ENCODE assay signal across 9 cellular contexts in the genomic region with DNA sequence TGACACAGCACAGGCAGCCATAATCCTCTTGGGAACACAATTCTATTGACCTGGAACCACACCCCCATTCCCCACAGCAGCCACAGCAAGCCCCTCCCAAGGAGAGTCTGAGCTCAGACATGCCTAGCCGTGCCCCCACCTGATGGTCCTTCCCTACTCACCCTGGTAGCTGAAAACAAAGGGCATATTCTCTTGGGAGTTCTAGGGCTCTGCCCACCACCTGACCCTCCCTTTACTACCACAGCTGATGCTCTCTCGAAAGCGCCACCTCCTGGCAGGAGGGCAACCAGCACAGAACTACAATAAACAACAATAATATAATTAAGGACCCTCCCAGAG.
A peak's percentile ranks its signal among the peaks of the same experiment; 100 is the strongest.
DNase-seq lines count a peak whose midpoint lies in the region; ATAC-seq, FAIRE-seq and TF ChIP-seq lines count a peak whose summit lies in the region.
"Had no signal": no experiment of that assay in that cellular context is flagged by ENCODE, and none has a peak within 500 bp of the region (broad histone marks: within the 10 kb centered on the region; RNA-seq: fewer than 3 reads in every experiment).

No MANE protein-coding gene starts in this region.

- H3K9me3 ChIP-seq in HUES48 (ENCODE audit: control insufficient read depth, insufficient read depth, low read length): no peaks in the 10 kb centered on the region

- TF ChIP-seq CTCF in D721Med (IDR thresholded peaks at IDR 0.05; ENCODE audit: insufficient read depth, missing control alignments): peak; percentile 2
- peak; percentile 61 for TF ChIP-seq CTCF in glutamatergic neuron (IDR thresholded peaks at IDR 0.05; ENCODE audit: partially characterized antibody, unreplicated experiment)

- in situ Hi-C loops in G401 (cut with HindIII; ENCODE audit: low sequenced_read_pairs): no loop called here

- H3K4me1 ChIP-seq in HUES48 (ENCODE audit: control insufficient read depth, insufficient read depth, low read length): no peaks in the 10 kb centered on the region

- ATAC-seq in GM18861 (IDR thresholded peaks at IDR 0.05; ENCODE audit: unreplicated experiment): no peak

- peak overlapping the region; percentile 65 for H3K27ac ChIP-seq in HUES48 (ENCODE audit: low read depth, low read length)

- H3K4me1 Mint-ChIP-seq in glutamatergic neuron (ENCODE audit: low read depth, unreplicated experiment): peaks cover 6% of the 10 kb centered on the region
- H3K4me1 Mint-ChIP-seq: activated naive CD4-positive, alpha-beta T cell treated with anti-CD3 and anti-CD28 coated beads, Interleukin-2, amount 50 U/mL, for 24 hours had no signal

- H3K27ac Mint-ChIP-seq in glutamatergic neuron (ENCODE audit: unreplicated experiment): peak overlapping the region; percentile 62
- H3K27ac Mint-ChIP-seq: activated naive CD4-positive, alpha-beta T cell treated with anti-CD3 and anti-CD28 coated beads, Interleukin-2, amount 50 U/mL, for 24 hours had no signal

- H3K4me3 Mint-ChIP-seq in glutamatergic neuron (ENCODE audit: unreplicated experiment): no peak overlapping the region
- H3K4me3 Mint-ChIP-seq: activated naive CD4-positive, alpha-beta T cell treated with anti-CD3 and anti-CD28 coated beads, Interleukin-2, amount 50 U/mL, for 24 hours had no signal

- no peak for DNase-seq in D721Med (ENCODE audit: insufficient read length, low spot score)
- DNase-seq in RPMI7951 (ENCODE audit: low read depth): peak; percentile 16
- peak; percentile 67 for DNase-seq in glutamatergic neuron
- DNase-seq in activated CD4-positive, CD25-positive, alpha-beta regulatory T cell treated with anti-CD3 and anti-CD28 coated beads, Interleukin-2, amount 50 U/mL, for 72 hours: no peak
- DNase-seq in NCI-H1694 (lab: John Stamatoyannopoulos, UW): no peak
- DNase-seq in G401 (ENCODE audit: low spot score): no peak

- H3K27me3 Mint-ChIP-seq in glutamatergic neuron (ENCODE audit: unreplicated experiment): peaks cover 2% of the 10 kb centered on the region

- peak overlapping the region; percentile 6; the same call in 1 of the 2 replicates for H3K9ac ChIP-seq in HUES48 (ENCODE audit: low read depth, low read length)

- no peak for FAIRE-seq in D721Med (lab: Jason Lieb, UNC)

- no peaks in the 10 kb centered on the region for H3K9me3 Mint-ChIP-seq in glutamatergic neuron (ENCODE audit: unreplicated experiment)

- H3K27me3 ChIP-seq in HUES48 (ENCODE audit: control insufficient read depth, insufficient read depth, low read length): no peaks in the 10 kb centered on the region

- H3K36me3 Mint-ChIP-seq in glutamatergic neuron (ENCODE audit: unreplicated experiment): peaks cover 15% of the 10 kb centered on the region

- no peaks in the 10 kb centered on the region for H3K36me3 ChIP-seq in HUES48 (ENCODE audit: control insufficient read depth, insufficient read depth, low read length)

- H3K4me3 ChIP-seq in HUES48 (ENCODE audit: low read depth, low read length): no peak overlapping the region

Comparison
In these comparisons a context has a peak if more than half of its experiments do, and no peak if none do; other contexts are left out.
1. DNase-seq: peak in RPMI7951 (single experiment) and glutamatergic neuron (single experiment); none in D721Med (single experiment), activated CD4-positive, CD25-positive, alpha-beta regulatory T cell treated with anti-CD3 and anti-CD28 coated beads, Interleukin-2, amount 50 U/mL, for 72 hours (single experiment), NCI-H1694 (single experiment) and G401 (single experiment).